3 cellular contexts compared by ENCODE assay signal in the genomic region with DNA sequence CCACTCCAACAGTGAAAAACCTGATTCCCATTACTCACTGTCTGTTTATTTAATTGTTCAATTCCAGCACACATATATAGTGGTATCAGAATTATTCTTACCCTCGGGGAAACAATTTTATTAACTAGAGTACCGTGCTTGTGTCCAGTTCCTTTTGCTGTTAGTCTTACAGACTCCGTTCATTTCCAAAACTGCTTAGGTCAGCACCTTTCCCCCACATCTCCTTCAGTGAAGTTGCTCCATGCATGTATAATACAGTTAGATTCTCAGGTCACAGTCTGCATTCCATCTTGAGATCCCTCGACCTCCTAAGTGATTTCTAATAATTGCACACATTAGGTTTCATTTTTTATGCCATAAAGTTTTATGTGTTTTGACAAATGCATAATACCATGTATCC.
TF ChIP-seq lines count a peak whose summit lies in the region.

No MANE protein-coding gene starts in this region.

TF ChIP-seq in HepG2, 621 proteins besides CTCF, POLR2A, EP300 and RAD21:
- TF ChIP-seq MAFK (conservative IDR thresholded peaks at IDR 0.05 in 1 of 2, IDR thresholded peaks at IDR 0.05 in 1 of 2; ENCODE audit: low read length in 2 of 2) = peak; percentile 96 to 99
- TF ChIP-seq YEATS2 (CRISPR knock-in tag; IDR thresholded peaks at IDR 0.05; ENCODE audit: borderline replicate concordance) = no peak
- TF ChIP-seq MAFF (IDR thresholded peaks at IDR 0.05; ENCODE audit: low read depth, low read length) = peak; percentile 98

TF ChIP-seq in IMR-90, 13 proteins besides CTCF, POLR2A, EP300 and RAD21:
- TF ChIP-seq MAFK (IDR thresholded peaks at IDR 0.05; ENCODE audit: low read depth, low read length) = peak; percentile 99
- TF ChIP-seq MAZ (IDR thresholded peaks at IDR 0.05; ENCODE audit: borderline replicate concordance, low read depth, low read length) = no peak

TF ChIP-seq in H1, 55 proteins besides CTCF, POLR2A, EP300 and RAD21:
- TF ChIP-seq MAFK (IDR thresholded peaks at IDR 0.05; ENCODE audit: low read depth, low read length) (peak; percentile 94), KDM5A (IDR thresholded peaks at IDR 0.05; ENCODE audit: low read length) (no peak)
